Comparison of ENCODE assay signal across 2 cellular contexts in the genomic region with DNA sequence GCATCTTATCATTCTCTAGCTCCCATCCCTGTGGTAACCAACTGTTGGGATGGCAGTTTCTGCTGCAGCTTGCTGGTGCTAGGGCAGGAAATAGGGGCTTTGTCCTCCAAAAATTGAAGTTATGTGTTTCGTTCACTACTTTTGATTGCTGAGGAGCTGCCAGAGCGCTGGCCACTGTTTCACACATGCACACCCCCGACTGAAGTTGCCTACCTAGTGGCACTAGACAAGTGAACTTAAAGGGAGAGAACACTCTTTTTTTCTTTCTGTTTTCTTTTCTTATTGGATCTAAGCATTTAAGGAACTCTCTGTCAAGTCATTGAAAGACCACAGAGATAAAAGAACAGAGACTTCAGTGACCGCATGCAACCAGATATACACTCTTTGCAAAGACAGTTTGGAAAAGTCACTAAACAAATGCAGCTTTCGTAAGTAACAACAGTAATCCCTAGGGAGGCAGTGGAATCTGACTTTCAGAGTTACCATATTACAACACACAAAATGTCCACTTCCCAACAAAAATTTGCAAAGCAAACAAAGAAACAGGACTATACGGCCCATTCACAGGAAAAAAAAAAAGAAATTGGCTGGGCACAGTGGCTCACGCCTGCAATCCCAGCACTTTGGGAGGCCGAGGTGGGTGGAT.
TF ChIP-seq lines count a peak whose summit lies in the region.

No MANE protein-coding gene starts in this region.

TF ChIP-seq in K562, 482 proteins besides CTCF, POLR2A, EP300 and RAD21 (continued from another document and continues in another):
- TF ChIP-seq, protein P1, sequence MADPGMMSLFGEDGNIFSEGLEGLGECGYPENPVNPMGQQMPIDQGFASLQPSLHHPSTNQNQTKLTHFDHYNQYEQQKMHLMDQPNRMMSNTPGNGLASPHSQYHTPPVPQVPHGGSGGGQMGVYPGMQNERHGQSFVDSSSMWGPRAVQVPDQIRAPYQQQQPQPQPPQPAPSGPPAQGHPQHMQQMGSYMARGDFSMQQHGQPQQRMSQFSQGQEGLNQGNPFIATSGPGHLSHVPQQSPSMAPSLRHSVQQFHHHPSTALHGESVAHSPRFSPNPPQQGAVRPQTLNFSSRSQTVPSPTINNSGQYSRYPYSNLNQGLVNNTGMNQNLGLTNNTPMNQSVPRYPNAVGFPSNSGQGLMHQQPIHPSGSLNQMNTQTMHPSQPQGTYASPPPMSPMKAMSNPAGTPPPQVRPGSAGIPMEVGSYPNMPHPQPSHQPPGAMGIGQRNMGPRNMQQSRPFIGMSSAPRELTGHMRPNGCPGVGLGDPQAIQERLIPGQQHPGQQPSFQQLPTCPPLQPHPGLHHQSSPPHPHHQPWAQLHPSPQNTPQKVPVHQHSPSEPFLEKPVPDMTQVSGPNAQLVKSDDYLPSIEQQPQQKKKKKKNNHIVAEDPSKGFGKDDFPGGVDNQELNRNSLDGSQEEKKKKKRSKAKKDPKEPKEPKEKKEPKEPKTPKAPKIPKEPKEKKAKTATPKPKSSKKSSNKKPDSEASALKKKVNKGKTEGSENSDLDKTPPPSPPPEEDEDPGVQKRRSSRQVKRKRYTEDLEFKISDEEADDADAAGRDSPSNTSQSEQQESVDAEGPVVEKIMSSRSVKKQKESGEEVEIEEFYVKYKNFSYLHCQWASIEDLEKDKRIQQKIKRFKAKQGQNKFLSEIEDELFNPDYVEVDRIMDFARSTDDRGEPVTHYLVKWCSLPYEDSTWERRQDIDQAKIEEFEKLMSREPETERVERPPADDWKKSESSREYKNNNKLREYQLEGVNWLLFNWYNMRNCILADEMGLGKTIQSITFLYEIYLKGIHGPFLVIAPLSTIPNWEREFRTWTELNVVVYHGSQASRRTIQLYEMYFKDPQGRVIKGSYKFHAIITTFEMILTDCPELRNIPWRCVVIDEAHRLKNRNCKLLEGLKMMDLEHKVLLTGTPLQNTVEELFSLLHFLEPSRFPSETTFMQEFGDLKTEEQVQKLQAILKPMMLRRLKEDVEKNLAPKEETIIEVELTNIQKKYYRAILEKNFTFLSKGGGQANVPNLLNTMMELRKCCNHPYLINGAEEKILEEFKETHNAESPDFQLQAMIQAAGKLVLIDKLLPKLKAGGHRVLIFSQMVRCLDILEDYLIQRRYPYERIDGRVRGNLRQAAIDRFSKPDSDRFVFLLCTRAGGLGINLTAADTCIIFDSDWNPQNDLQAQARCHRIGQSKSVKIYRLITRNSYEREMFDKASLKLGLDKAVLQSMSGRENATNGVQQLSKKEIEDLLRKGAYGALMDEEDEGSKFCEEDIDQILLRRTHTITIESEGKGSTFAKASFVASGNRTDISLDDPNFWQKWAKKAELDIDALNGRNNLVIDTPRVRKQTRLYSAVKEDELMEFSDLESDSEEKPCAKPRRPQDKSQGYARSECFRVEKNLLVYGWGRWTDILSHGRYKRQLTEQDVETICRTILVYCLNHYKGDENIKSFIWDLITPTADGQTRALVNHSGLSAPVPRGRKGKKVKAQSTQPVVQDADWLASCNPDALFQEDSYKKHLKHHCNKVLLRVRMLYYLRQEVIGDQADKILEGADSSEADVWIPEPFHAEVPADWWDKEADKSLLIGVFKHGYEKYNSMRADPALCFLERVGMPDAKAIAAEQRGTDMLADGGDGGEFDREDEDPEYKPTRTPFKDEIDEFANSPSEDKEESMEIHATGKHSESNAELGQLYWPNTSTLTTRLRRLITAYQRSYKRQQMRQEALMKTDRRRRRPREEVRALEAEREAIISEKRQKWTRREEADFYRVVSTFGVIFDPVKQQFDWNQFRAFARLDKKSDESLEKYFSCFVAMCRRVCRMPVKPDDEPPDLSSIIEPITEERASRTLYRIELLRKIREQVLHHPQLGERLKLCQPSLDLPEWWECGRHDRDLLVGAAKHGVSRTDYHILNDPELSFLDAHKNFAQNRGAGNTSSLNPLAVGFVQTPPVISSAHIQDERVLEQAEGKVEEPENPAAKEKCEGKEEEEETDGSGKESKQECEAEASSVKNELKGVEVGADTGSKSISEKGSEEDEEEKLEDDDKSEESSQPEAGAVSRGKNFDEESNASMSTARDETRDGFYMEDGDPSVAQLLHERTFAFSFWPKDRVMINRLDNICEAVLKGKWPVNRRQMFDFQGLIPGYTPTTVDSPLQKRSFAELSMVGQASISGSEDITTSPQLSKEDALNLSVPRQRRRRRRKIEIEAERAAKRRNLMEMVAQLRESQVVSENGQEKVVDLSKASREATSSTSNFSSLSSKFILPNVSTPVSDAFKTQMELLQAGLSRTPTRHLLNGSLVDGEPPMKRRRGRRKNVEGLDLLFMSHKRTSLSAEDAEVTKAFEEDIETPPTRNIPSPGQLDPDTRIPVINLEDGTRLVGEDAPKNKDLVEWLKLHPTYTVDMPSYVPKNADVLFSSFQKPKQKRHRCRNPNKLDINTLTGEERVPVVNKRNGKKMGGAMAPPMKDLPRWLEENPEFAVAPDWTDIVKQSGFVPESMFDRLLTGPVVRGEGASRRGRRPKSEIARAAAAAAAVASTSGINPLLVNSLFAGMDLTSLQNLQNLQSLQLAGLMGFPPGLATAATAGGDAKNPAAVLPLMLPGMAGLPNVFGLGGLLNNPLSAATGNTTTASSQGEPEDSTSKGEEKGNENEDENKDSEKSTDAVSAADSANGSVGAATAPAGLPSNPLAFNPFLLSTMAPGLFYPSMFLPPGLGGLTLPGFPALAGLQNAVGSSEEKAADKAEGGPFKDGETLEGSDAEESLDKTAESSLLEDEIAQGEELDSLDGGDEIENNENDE (IDR thresholded peaks at IDR 0.05; ENCODE audit: low read depth, low read length) = no peak
- TF ChIP-seq SMARCE1 (IDR thresholded peaks at IDR 0.05) (no peak), TGIF2 (CRISPR knock-in tag; IDR thresholded peaks at IDR 0.05) (no peak), RFX7 (CRISPR knock-in tag; IDR thresholded peaks at IDR 0.05) (no peak), ZC3H11A (IDR thresholded peaks at IDR 0.05; ENCODE audit: low read depth, low read length) (no peak), ESRRA (IDR thresholded peaks at IDR 0.05; ENCODE audit: borderline replicate concordance, low read depth) (peak; percentile 69; the same call in 1 of the 2 replicates), ZNF778 (CRISPR knock-in tag; IDR thresholded peaks at IDR 0.05) (no peak)
- TF ChIP-seq, protein P2, sequence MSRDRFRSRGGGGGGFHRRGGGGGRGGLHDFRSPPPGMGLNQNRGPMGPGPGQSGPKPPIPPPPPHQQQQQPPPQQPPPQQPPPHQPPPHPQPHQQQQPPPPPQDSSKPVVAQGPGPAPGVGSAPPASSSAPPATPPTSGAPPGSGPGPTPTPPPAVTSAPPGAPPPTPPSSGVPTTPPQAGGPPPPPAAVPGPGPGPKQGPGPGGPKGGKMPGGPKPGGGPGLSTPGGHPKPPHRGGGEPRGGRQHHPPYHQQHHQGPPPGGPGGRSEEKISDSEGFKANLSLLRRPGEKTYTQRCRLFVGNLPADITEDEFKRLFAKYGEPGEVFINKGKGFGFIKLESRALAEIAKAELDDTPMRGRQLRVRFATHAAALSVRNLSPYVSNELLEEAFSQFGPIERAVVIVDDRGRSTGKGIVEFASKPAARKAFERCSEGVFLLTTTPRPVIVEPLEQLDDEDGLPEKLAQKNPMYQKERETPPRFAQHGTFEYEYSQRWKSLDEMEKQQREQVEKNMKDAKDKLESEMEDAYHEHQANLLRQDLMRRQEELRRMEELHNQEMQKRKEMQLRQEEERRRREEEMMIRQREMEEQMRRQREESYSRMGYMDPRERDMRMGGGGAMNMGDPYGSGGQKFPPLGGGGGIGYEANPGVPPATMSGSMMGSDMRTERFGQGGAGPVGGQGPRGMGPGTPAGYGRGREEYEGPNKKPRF (IDR thresholded peaks at IDR 0.05; ENCODE audit: low read depth, low read length) = no peak
- TF ChIP-seq, protein P3, sequence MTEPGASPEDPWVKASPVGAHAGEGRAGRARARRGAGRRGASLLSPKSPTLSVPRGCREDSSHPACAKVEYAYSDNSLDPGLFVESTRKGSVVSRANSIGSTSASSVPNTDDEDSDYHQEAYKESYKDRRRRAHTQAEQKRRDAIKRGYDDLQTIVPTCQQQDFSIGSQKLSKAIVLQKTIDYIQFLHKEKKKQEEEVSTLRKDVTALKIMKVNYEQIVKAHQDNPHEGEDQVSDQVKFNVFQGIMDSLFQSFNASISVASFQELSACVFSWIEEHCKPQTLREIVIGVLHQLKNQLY (CRISPR knock-in tag; conservative IDR thresholded peaks at IDR 0.05) = no peak

TF ChIP-seq in HepG2, 621 proteins besides CTCF, POLR2A, EP300 and RAD21 (continued from another document and continues in another):
- TF ChIP-seq, protein P4, sequence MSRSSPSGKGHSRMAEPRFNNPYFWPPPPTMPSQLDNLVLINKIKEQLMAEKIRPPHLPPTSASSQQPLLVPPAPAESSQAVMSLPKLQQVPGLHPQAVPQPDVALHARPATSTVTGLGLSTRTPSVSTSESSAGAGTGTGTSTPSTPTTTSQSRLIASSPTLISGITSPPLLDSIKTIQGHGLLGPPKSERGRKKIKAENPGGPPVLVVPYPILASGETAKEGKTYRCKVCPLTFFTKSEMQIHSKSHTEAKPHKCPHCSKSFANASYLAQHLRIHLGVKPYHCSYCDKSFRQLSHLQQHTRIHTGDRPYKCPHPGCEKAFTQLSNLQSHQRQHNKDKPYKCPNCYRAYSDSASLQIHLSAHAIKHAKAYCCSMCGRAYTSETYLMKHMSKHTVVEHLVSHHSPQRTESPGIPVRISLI (CRISPR knock-in tag; IDR thresholded peaks at IDR 0.05; ENCODE audit: borderline replicate concordance) = peak; percentile 88; the same call in 1 of the 2 replicates
- no peak for TF ChIP-seq MYNN (CRISPR knock-in tag; IDR thresholded peaks at IDR 0.05; ENCODE audit: low read depth)
- no peak for TF ChIP-seq TBL1XR1 (IDR thresholded peaks at IDR 0.05; ENCODE audit: borderline replicate concordance, low read length, partially characterized antibody)
- no peak for TF ChIP-seq THYN1 (CRISPR knock-in tag; IDR thresholded peaks at IDR 0.05; ENCODE audit: borderline replicate concordance, low read depth)
- no peak for TF ChIP-seq ZNF274 (CRISPR knock-in tag; IDR thresholded peaks at IDR 0.05)
- no peak for TF ChIP-seq ZNF83 (CRISPR knock-in tag; IDR thresholded peaks at IDR 0.05; ENCODE audit: borderline replicate concordance)
- TF ChIP-seq ZNF558 (CRISPR knock-in tag; IDR thresholded peaks at IDR 0.05; ENCODE audit: borderline replicate concordance) = no peak
- no peak for TF ChIP-seq RFX1 (IDR thresholded peaks at IDR 0.05)
- TF ChIP-seq GATAD2A (CRISPR knock-in tag; IDR thresholded peaks at IDR 0.05) = no peak
- no peak for TF ChIP-seq ETV6 (CRISPR knock-in tag; conservative IDR thresholded peaks at IDR 0.05)
- TF ChIP-seq ZSCAN29 (CRISPR knock-in tag; conservative IDR thresholded peaks at IDR 0.05) = 0 out of 2 replicates have a peak, but pooled peaks have one; percentile 15
- TF ChIP-seq MIER2 (CRISPR knock-in tag; IDR thresholded peaks at IDR 0.05) = no peak
- TF ChIP-seq, protein P5, sequence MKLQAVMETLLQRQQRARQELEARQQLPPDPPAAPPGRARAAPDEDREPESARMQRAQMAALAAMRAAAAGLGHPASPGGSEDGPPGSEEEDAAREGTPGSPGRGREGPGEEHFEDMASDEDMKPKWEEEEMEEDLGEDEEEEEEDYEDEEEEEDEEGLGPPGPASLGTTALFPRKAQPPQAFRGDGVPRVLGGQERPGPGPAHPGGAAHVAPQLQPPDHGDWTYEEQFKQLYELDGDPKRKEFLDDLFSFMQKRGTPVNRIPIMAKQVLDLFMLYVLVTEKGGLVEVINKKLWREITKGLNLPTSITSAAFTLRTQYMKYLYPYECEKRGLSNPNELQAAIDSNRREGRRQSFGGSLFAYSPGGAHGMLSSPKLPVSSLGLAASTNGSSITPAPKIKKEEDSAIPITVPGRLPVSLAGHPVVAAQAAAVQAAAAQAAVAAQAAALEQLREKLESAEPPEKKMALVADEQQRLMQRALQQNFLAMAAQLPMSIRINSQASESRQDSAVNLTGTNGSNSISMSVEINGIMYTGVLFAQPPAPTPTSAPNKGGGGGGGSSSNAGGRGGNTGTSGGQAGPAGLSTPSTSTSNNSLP (IDR thresholded peaks at IDR 0.05; ENCODE audit: low read depth, low read length) = no peak
- TF ChIP-seq ZNF614 (CRISPR knock-in tag; IDR thresholded peaks at IDR 0.05; ENCODE audit: borderline replicate concordance) = no peak
- TF ChIP-seq CBX5 (CRISPR knock-in tag; IDR thresholded peaks at IDR 0.05; ENCODE audit: borderline replicate concordance) = no peak
- no peak for TF ChIP-seq ZNF782 (CRISPR knock-in tag; IDR thresholded peaks at IDR 0.05; ENCODE audit: borderline replicate concordance)
- TF ChIP-seq NFE2 (CRISPR knock-in tag; IDR thresholded peaks at IDR 0.05) = no peak
- TF ChIP-seq JUNB (CRISPR knock-in tag; IDR thresholded peaks at IDR 0.05; ENCODE audit: borderline replicate concordance) = no peak
- no peak for TF ChIP-seq ZSCAN22 (CRISPR knock-in tag; IDR thresholded peaks at IDR 0.05)
- TF ChIP-seq CHCHD3 (CRISPR knock-in tag; IDR thresholded peaks at IDR 0.05) = no peak
- no peak for TF ChIP-seq GLI4 (CRISPR knock-in tag; IDR thresholded peaks at IDR 0.05; ENCODE audit: borderline replicate concordance)
- TF ChIP-seq HDAC1 (CRISPR knock-in tag; IDR thresholded peaks at IDR 0.05) = no peak
- TF ChIP-seq ZNF431 (CRISPR knock-in tag; IDR thresholded peaks at IDR 0.05; ENCODE audit: borderline replicate concordance, low read depth) = no peak
- TF ChIP-seq SCMH1 (CRISPR knock-in tag; IDR thresholded peaks at IDR 0.05; ENCODE audit: borderline replicate concordance) = no peak
- TF ChIP-seq GFI1 (CRISPR knock-in tag; IDR thresholded peaks at IDR 0.05; ENCODE audit: borderline replicate concordance) = no peak
- TF ChIP-seq, protein P6, sequence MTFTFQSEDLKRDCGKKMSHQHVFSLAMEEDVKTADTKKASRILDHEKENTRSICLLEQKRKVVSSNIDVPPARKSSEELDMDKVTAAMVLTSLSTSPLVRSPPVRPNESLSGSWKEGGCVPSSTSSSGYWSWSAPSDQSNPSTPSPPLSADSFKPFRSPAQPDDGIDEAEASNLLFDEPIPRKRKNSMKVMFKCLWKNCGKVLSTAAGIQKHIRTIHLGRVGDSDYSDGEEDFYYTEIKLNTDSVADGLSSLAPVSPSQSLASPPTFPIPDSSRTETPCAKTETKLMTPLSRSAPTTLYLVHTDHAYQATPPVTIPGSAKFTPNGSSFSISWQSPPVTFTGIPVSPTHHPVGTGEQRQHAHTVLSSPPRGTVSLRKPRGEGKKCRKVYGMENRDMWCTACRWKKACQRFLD (CRISPR knock-in tag; IDR thresholded peaks at IDR 0.05; ENCODE audit: borderline replicate concordance) = no peak
- no peak for TF ChIP-seq RARG (CRISPR knock-in tag; IDR thresholded peaks at IDR 0.05; ENCODE audit: low read depth)
- TF ChIP-seq BRCA1 (CRISPR knock-in tag; IDR thresholded peaks at IDR 0.05) = no peak
- 0 out of 2 replicates have a peak, but pooled peaks have one; percentile 26 for TF ChIP-seq NCOA2 (CRISPR knock-in tag; IDR thresholded peaks at IDR 0.05)
- TF ChIP-seq FOXA1 (IDR thresholded peaks at IDR 0.05) = no peak
- peak; percentile 59; the same call in 1 of the 2 replicates for TF ChIP-seq FOXA1 (CRISPR knock-in tag; IDR thresholded peaks at IDR 0.05)
- no peak for TF ChIP-seq HES4 (CRISPR knock-in tag; IDR thresholded peaks at IDR 0.05; ENCODE audit: borderline replicate concordance)
- no peak for TF ChIP-seq ZNF562 (CRISPR knock-in tag; IDR thresholded peaks at IDR 0.05; ENCODE audit: borderline replicate concordance)
- no peak for TF ChIP-seq ZNF644 (CRISPR knock-in tag; IDR thresholded peaks at IDR 0.05; ENCODE audit: low read depth)
- TF ChIP-seq KMT2B (CRISPR knock-in tag; IDR thresholded peaks at IDR 0.05) = no peak
- TF ChIP-seq NFATC3 (CRISPR knock-in tag; IDR thresholded peaks at IDR 0.05) = no peak
- 0 out of 2 replicates have a peak, but pooled peaks have one; percentile 17 for TF ChIP-seq PITX1 (CRISPR knock-in tag; IDR thresholded peaks at IDR 0.05)
- no peak for TF ChIP-seq ZNF577 (CRISPR knock-in tag; IDR thresholded peaks at IDR 0.05; ENCODE audit: borderline replicate concordance, low read depth)
- TF ChIP-seq MEIS1 (CRISPR knock-in tag; IDR thresholded peaks at IDR 0.05; ENCODE audit: borderline replicate concordance) = no peak
- TF ChIP-seq NR3C1 (CRISPR knock-in tag; IDR thresholded peaks at IDR 0.05) = no peak
